In the genomic region with DNA sequence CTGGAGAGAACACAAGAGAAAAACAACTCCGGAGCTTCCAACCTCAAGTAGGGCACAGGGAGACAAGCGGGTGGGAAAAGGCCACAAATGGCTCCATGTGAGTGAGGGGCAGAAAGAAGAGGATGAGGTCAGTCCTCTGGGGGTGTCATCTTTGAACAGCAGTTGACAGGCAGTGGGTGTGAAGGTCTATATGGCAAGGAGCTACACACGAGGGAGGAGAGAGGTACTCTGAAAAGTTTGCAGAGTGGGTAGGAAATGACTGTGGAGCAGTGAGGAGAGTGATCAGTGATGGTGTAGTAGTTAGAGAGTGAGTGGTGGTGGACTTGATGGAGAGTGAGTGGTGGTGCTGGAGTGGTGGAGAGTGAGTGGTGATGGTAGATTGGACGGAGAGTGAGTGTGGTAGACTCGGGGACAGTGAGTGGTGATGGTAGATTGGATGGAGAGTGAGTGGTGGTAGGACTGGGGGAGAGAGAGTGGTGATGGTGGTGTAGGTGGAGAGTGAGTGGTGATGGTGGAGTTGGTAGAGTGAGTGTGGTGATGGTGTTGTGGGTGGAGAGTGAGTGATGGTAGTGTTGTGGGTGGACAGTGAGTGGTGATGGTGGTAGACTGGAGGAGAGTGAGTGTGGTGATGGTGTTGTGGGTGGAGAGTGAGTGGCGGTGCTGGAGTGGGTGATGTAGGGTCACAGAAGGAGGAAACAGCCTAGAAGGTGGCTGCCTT, we compare ENCODE assay signal across 15 cellular contexts. TPM values are rescaled to one million over a fixed set of nuclear protein-coding genes. Genes with fewer than 3 reads are reported as not detected.
A peak's percentile ranks its signal among the peaks of the same experiment; 100 is the strongest.
DNase-seq lines count a peak whose midpoint lies in the region; ATAC-seq and FAIRE-seq lines count a peak whose summit lies in the region.
"Had no signal": no experiment of that assay in that cellular context is flagged by ENCODE, and none has a peak within 500 bp of the region (broad histone marks: within the 10 kb centered on the region; RNA-seq: fewer than 3 reads in every experiment).

No MANE protein-coding gene starts in this region.

- in situ Hi-C loops in KBM-7 (cut with MboI; ENCODE audit: low pct_unique_long_range_greater_than_20kb, low sequenced_read_pairs) = no loop called here

- H3K27ac Mint-ChIP-seq in activated naive CD8-positive, alpha-beta T cell = peak overlapping the region; percentile 34
- no peak overlapping the region for H3K27ac Mint-ChIP-seq in activated naive CD8-positive, alpha-beta T cell treated with anti-CD3 and anti-CD28 coated beads for 36 hours

- no peaks in the 10 kb centered on the region for H3K9me3 Mint-ChIP-seq in activated naive CD8-positive, alpha-beta T cell (ENCODE audit: low read depth)
- H3K9me3 Mint-ChIP-seq in activated naive CD8-positive, alpha-beta T cell treated with anti-CD3 and anti-CD28 coated beads for 36 hours = no peaks in the 10 kb centered on the region

- H3K4me1 Mint-ChIP-seq in activated naive CD8-positive, alpha-beta T cell (ENCODE audit: low read depth) = peaks cover 40% of the 10 kb centered on the region
- H3K4me1 Mint-ChIP-seq in activated naive CD8-positive, alpha-beta T cell treated with anti-CD3 and anti-CD28 coated beads for 36 hours = peaks cover 34% of the 10 kb centered on the region

- ATAC-seq in left lobe of liver (no peak), HG02759 (IDR thresholded peaks at IDR 0.05; ENCODE audit: unreplicated experiment) (no peak)
- ATAC-seq: Panc1 had no signal

- no peaks in the 10 kb centered on the region for H3K27me3 Mint-ChIP-seq in activated naive CD8-positive, alpha-beta T cell
- no peaks in the 10 kb centered on the region for H3K27me3 Mint-ChIP-seq in activated naive CD8-positive, alpha-beta T cell treated with anti-CD3 and anti-CD28 coated beads for 36 hours

- H3K4me3 Mint-ChIP-seq in activated naive CD8-positive, alpha-beta T cell = peak overlapping the region; percentile 60
- H3K4me3 Mint-ChIP-seq in activated naive CD8-positive, alpha-beta T cell treated with anti-CD3 and anti-CD28 coated beads for 36 hours = no peak overlapping the region

- FAIRE-seq in urothelium cell line (lab: Jason Lieb, UNC) = peak; percentile 32

- peaks cover 21% of the 10 kb centered on the region for H3K36me3 Mint-ChIP-seq in activated naive CD8-positive, alpha-beta T cell
- H3K36me3 Mint-ChIP-seq in activated naive CD8-positive, alpha-beta T cell treated with anti-CD3 and anti-CD28 coated beads for 36 hours = peaks cover 59% of the 10 kb centered on the region

- no peak for DNase-seq in activated naive CD8-positive, alpha-beta T cell treated with anti-CD3 and anti-CD28 coated beads for 36 hours
- peak; percentile 46 for DNase-seq in activated CD8-positive, alpha-beta memory T cell treated with anti-CD3 and anti-CD28 coated beads, Interleukin-2, amount 50 U/mL, for 48 hours
- DNase-seq in left lobe of liver (ENCODE audit: low spot score) = peak; percentile 26
- DNase-seq in urothelium cell line (ENCODE audit: low spot score) = no peak
- no peak for DNase-seq in KBM-7
- DNase-seq in hepatic stellate cell (ENCODE audit: low spot score) = no peak
- DNase-seq: activated CD4-positive, alpha-beta T cell treated with anti-CD3 and anti-CD28 coated beads, Interleukin-2, amount 50 U/mL, for 4 hours; amniotic stem cell; dermis blood vessel endothelial cell; NCI-H1436; NCI-H510A treated with DMSO at 0.1 percent for 48 hours; thyroid gland had no signal

RNA-seq across cellular contexts. Expression of a gene that starts 4.0 kb away (rescaled TPM):
- total RNA-seq in activated naive CD8-positive, alpha-beta T cell treated with anti-CD3 and anti-CD28 coated beads for 36 hours = 100 to 1,000 TPM; 242 to 250 TPM
- total RNA-seq in left lobe of liver = 23.5 TPM

Comparison
In these comparisons a context has a peak if more than half of its experiments do, and no peak if none do; other contexts are left out.
1. DNase-seq: peak in activated CD8-positive, alpha-beta memory T cell treated with anti-CD3 and anti-CD28 coated beads, Interleukin-2, amount 50 U/mL, for 48 hours (single experiment) and left lobe of liver (single experiment); none in activated naive CD8-positive, alpha-beta T cell treated with anti-CD3 and anti-CD28 coated beads for 36 hours (single experiment), urothelium cell line (single experiment), KBM-7 (single experiment) and hepatic stellate cell (single experiment).